In the genomic region with DNA sequence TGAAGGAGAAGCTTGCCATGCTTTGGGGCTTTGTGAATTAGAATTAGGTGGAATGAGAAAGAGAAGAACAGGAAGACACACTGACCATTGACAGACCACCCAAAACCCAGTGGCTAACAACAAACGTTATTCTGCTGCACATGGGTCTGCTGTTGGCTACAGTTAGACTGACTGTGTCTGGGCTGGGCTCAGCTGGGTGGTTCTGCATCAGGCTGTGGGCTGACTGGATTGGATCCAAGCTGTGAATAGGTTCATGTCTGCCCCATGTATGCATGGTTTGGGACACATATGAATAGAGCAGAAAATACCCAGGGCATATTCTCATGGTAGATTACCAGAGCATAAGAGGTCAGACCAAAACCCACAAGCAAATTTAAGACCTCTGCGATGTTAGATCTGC, we compare ENCODE assay signal across 28 cellular contexts.
"Had no signal": no experiment of that assay in that cellular context is flagged by ENCODE, and none has a peak within 500 bp of the region (broad histone marks: within the 10 kb centered on the region; RNA-seq: fewer than 3 reads in every experiment).

No MANE protein-coding gene starts in this region.

- H3K4me2 ChIP-seq: smooth muscle cell had no signal

- H3K36me3 ChIP-seq: esophagus squamous epithelium, heart right ventricle, left lung, suprapubic skin, transverse colon had no signal

- H3K27ac ChIP-seq: parathyroid adenoma, suprapubic skin had no signal

- H3K27me3 ChIP-seq: esophagus squamous epithelium, left lung, suprapubic skin had no signal

- H3K4me1 ChIP-seq: parathyroid adenoma had no signal

- H2AFZ ChIP-seq: parathyroid adenoma had no signal

- H3K9ac ChIP-seq: parathyroid adenoma had no signal

- ATAC-seq: mucosa of descending colon; natural killer cell treated with Interleukin-12 subunit alpha and Interleukin-12 subunit beta and Interleukin-15 and Interleukin-18, amount 100 ng/mL, for 72 hours; stimulated activated naive CD8-positive, alpha-beta T cell treated with anti-CD3 and anti-CD28 coated beads, Interleukin-15, amount 100 ng/mL, for 72 hours had no signal

- H3K36me3 Mint-ChIP-seq: mesothelial cell of epicardium; naive B cell; natural killer cell treated with Interleukin-12 subunit alpha and Interleukin-12 subunit beta and Interleukin-15 and Interleukin-18, amount 100 ng/mL, for 72 hours had no signal

- H3K4me1 Mint-ChIP-seq: naive B cell; stimulated activated naive CD8-positive, alpha-beta T cell treated with anti-CD3 and anti-CD28 coated beads, Interleukin-15, amount 100 ng/mL, for 72 hours had no signal

- H3K27ac Mint-ChIP-seq: mesothelial cell of epicardium; naive B cell; natural killer cell treated with Interleukin-12 subunit alpha and Interleukin-12 subunit beta and Interleukin-15 and Interleukin-18, amount 100 ng/mL, for 72 hours; progenitor cell of endocrine pancreas; stimulated activated naive CD8-positive, alpha-beta T cell treated with anti-CD3 and anti-CD28 coated beads, Interleukin-15, amount 100 ng/mL, for 72 hours had no signal

- H3K4me3 Mint-ChIP-seq: mesothelial cell of epicardium; naive B cell; natural killer cell treated with Interleukin-12 subunit alpha and Interleukin-12 subunit beta and Interleukin-15 and Interleukin-18, amount 100 ng/mL, for 72 hours; neural crest cell; stimulated activated naive CD8-positive, alpha-beta T cell treated with anti-CD3 and anti-CD28 coated beads, Interleukin-15, amount 100 ng/mL, for 72 hours had no signal

- FAIRE-seq: endothelial cell of umbilical vein, islet of Langerhans had no signal

- H3K4me3 ChIP-seq: esophagus squamous epithelium, heart right ventricle, left lung, mucosa of descending colon, smooth muscle cell, suprapubic skin, transverse colon had no signal

- H3K9me3 Mint-ChIP-seq: natural killer cell treated with Interleukin-12 subunit alpha and Interleukin-12 subunit beta and Interleukin-15 and Interleukin-18, amount 100 ng/mL, for 72 hours; neural crest cell had no signal

- H3K79me2 ChIP-seq: parathyroid adenoma had no signal

- DNase-seq: effector CD8-positive, alpha-beta T cell; erythroblast; esophagus squamous epithelium; foreskin melanocyte; glutamatergic neuron; heart right ventricle; hippocampal formation; left cardiac atrium; left lung; mesenchymal stem cell; mucosa of descending colon; naive B cell; stimulated activated CD4-positive, alpha-beta T cell treated with anti-CD3 and anti-CD28 coated beads, Interleukin-12 subunit alpha, Interleukin-12 subunit beta, amount 100 ng/mL, for 4 hours; stimulated activated CD4-positive, alpha-beta T cell treated with anti-CD3 and anti-CD28 coated beads, Interleukin-1b, Interleukin-23, amount 100 ng/mL, for 48 hours; stimulated activated CD4-positive, alpha-beta T cell treated with anti-CD3 and anti-CD28 coated beads, Interleukin-4, amount 100 ng/mL, for 1 hour; stimulated activated CD8-positive, alpha-beta memory T cell treated with anti-CD3 and anti-CD28 coated beads, Interleukin-4, amount 100 ng/mL, for 48 hours; stimulated activated naive CD4-positive, alpha-beta T cell; stimulated activated naive CD8-positive, alpha-beta T cell treated with anti-CD3 and anti-CD28 coated beads, Interleukin-15, amount 100 ng/mL, for 72 hours; transverse colon had no signal

- H3K9me3 ChIP-seq: esophagus squamous epithelium, left lung, mucosa of descending colon, suprapubic skin, transverse colon had no signal
